ENCODE assay signal across 1 cellular context in genomic region chr6:2973656-2974055, GRCh38.
TF ChIP-seq lines count a peak whose summit lies in the region.

No MANE protein-coding gene starts in this region.

TF ChIP-seq in K562, 482 proteins besides CTCF, POLR2A, EP300 and RAD21 (continued from another document):
- TF ChIP-seq HBP1 (CRISPR knock-in tag; IDR thresholded peaks at IDR 0.05) (no peak), CREB5 (CRISPR knock-in tag; IDR thresholded peaks at IDR 0.05) (no peak), FOXK2 (conservative IDR thresholded peaks at IDR 0.05 in 1 of 2, IDR thresholded peaks at IDR 0.05 in 1 of 2; ENCODE audit: low read depth in 2 of 2) (no peak), ARID1B (IDR thresholded peaks at IDR 0.05) (peak; percentile 41; the same call in 1 of the 2 replicates), PTRF (tag; IDR thresholded peaks at IDR 0.05) (no peak), SMARCA4 (IDR thresholded peaks at IDR 0.05) (peak; percentile 51; the same call in 1 of the 2 replicates), TFAM (CRISPR knock-in tag; conservative IDR thresholded peaks at IDR 0.05) (no peak), JUN (IDR thresholded peaks at IDR 0.05; ENCODE audit: borderline replicate concordance, low read depth, low read length) (no peak), JUN (CRISPR knock-in tag; IDR thresholded peaks at IDR 0.05; ENCODE audit: borderline replicate concordance) (no peak), ELK3 (CRISPR knock-in tag; IDR thresholded peaks at IDR 0.05) (no peak), ZNF282 (CRISPR knock-in tag; IDR thresholded peaks at IDR 0.05) (no peak), ZNF644 (tag; IDR thresholded peaks at IDR 0.05; ENCODE audit: low read depth) (no peak), HIVEP1 (CRISPR knock-in tag; IDR thresholded peaks at IDR 0.05) (no peak), KDM1A (IDR thresholded peaks at IDR 0.05) (peak; percentile 75 to 79), HDAC1 (IDR thresholded peaks at IDR 0.05) (0 out of 4 replicates have a peak, but pooled peaks of 1 of the 2 experiments have one; percentile 42), EGR1 (conservative IDR thresholded peaks at IDR 0.05) (0 out of 2 replicates have a peak, but pooled peaks have one; percentile 24), TFAP4 (CRISPR knock-in tag; IDR thresholded peaks at IDR 0.05; ENCODE audit: borderline replicate concordance) (peak; percentile 50), ZNF324 (CRISPR knock-in tag; IDR thresholded peaks at IDR 0.05) (no peak), TBL1XR1 (IDR thresholded peaks at IDR 0.05; ENCODE audit: low read length in 2 of 2) (peak in 1 of 2 experiments; percentile 12; a peak in 1 of 4 replicates), ZNF695 (CRISPR knock-in tag; IDR thresholded peaks at IDR 0.05) (no peak), BHLHE40 (IDR thresholded peaks at IDR 0.05; ENCODE audit: low read length) (0 out of 2 replicates have a peak, but pooled peaks have one; percentile 44), NFE2 (IDR thresholded peaks at IDR 0.05; ENCODE audit: low read depth) (no peak), TCF3 (CRISPR knock-in tag; IDR thresholded peaks at IDR 0.05) (peak; percentile 54), SRSF7 (optimal IDR thresholded peaks at IDR 0.05; ENCODE audit: low read depth, low read length) (no peak), CREB1 (IDR thresholded peaks at IDR 0.05) (no peak; the same call in 1 of the 2 replicates), CREB1 (CRISPR knock-in tag; IDR thresholded peaks at IDR 0.05) (no peak), STAT6 (CRISPR knock-in tag; IDR thresholded peaks at IDR 0.05) (no peak), ARID3A (IDR thresholded peaks at IDR 0.05; ENCODE audit: borderline replicate concordance, low read depth, low read length) (no peak), STAT5A (IDR thresholded peaks at IDR 0.05; ENCODE audit: borderline replicate concordance, low read length) (no peak), RUNX1 (IDR thresholded peaks at IDR 0.05; ENCODE audit: low read depth) (peak; percentile 82; the same call in 1 of the 2 replicates), PURB (CRISPR knock-in tag; IDR thresholded peaks at IDR 0.05; ENCODE audit: low read depth) (no peak), CREM (IDR thresholded peaks at IDR 0.05; ENCODE audit: low read depth) (peak; percentile 54; the same call in 1 of the 2 replicates), ZKSCAN1 (IDR thresholded peaks at IDR 0.05; ENCODE audit: low read depth, low read length) (peak; percentile 50; the same call in 1 of the 2 replicates), SRF (CRISPR knock-in tag; IDR thresholded peaks at IDR 0.05) (no peak), NR2C2 (CRISPR knock-in tag; IDR thresholded peaks at IDR 0.05) (no peak), NR2C2 (tag; IDR thresholded peaks at IDR 0.05) (no peak), CBFA2T2 (conservative IDR thresholded peaks at IDR 0.05) (peak; percentile 35), SMARCE1 (IDR thresholded peaks at IDR 0.05) (peak; percentile 50; the same call in 1 of the 2 replicates), MIER1 (IDR thresholded peaks at IDR 0.05; ENCODE audit: low read depth) (no peak), XRCC5 (IDR thresholded peaks at IDR 0.05; ENCODE audit: low read depth, low read length) (no peak), MAZ (CRISPR knock-in tag; conservative IDR thresholded peaks at IDR 0.05 in 1 of 2, IDR thresholded peaks at IDR 0.05 in 1 of 2) (0 out of 4 replicates have a peak, but pooled peaks of 1 of the 2 experiments have one; percentile 29)
- TF ChIP-seq, protein P1, sequence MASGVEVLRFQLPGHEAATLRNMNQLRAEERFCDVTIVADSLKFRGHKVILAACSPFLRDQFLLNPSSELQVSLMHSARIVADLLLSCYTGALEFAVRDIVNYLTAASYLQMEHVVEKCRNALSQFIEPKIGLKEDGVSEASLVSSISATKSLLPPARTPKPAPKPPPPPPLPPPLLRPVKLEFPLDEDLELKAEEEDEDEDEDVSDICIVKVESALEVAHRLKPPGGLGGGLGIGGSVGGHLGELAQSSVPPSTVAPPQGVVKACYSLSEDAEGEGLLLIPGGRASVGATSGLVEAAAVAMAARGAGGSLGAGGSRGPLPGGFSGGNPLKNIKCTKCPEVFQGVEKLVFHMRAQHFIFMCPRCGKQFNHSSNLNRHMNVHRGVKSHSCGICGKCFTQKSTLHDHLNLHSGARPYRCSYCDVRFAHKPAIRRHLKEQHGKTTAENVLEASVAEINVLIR (CRISPR knock-in tag; IDR thresholded peaks at IDR 0.05) = 0 out of 2 replicates have a peak, but pooled peaks have one; percentile 23
- TF ChIP-seq, protein P2, sequence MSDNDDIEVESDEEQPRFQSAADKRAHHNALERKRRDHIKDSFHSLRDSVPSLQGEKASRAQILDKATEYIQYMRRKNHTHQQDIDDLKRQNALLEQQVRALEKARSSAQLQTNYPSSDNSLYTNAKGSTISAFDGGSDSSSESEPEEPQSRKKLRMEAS (CRISPR knock-in tag; IDR thresholded peaks at IDR 0.05) = 0 out of 2 replicates have a peak, but pooled peaks have one; percentile 26
- TF ChIP-seq, protein P3, sequence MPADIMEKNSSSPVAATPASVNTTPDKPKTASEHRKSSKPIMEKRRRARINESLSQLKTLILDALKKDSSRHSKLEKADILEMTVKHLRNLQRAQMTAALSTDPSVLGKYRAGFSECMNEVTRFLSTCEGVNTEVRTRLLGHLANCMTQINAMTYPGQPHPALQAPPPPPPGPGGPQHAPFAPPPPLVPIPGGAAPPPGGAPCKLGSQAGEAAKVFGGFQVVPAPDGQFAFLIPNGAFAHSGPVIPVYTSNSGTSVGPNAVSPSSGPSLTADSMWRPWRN (IDR thresholded peaks at IDR 0.05; ENCODE audit: low read depth) = no peak; the same call in 1 of the 2 replicates
- TF ChIP-seq, protein P4, sequence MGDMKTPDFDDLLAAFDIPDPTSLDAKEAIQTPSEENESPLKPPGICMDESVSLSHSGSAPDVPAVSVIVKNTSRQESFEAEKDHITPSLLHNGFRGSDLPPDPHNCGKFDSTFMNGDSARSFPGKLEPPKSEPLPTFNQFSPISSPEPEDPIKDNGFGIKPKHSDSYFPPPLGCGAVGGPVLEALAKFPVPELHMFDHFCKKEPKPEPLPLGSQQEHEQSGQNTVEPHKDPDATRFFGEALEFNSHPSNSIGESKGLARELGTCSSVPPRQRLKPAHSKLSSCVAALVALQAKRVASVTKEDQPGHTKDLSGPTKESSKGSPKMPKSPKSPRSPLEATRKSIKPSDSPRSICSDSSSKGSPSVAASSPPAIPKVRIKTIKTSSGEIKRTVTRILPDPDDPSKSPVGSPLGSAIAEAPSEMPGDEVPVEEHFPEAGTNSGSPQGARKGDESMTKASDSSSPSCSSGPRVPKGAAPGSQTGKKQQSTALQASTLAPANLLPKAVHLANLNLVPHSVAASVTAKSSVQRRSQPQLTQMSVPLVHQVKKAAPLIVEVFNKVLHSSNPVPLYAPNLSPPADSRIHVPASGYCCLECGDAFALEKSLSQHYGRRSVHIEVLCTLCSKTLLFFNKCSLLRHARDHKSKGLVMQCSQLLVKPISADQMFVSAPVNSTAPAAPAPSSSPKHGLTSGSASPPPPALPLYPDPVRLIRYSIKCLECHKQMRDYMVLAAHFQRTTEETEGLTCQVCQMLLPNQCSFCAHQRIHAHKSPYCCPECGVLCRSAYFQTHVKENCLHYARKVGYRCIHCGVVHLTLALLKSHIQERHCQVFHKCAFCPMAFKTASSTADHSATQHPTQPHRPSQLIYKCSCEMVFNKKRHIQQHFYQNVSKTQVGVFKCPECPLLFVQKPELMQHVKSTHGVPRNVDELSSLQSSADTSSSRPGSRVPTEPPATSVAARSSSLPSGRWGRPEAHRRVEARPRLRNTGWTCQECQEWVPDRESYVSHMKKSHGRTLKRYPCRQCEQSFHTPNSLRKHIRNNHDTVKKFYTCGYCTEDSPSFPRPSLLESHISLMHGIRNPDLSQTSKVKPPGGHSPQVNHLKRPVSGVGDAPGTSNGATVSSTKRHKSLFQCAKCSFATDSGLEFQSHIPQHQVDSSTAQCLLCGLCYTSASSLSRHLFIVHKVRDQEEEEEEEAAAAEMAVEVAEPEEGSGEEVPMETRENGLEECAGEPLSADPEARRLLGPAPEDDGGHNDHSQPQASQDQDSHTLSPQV (IDR thresholded peaks at IDR 0.05) = 0 out of 2 replicates have a peak, but pooled peaks have one; percentile 49
- TF ChIP-seq, protein P5, sequence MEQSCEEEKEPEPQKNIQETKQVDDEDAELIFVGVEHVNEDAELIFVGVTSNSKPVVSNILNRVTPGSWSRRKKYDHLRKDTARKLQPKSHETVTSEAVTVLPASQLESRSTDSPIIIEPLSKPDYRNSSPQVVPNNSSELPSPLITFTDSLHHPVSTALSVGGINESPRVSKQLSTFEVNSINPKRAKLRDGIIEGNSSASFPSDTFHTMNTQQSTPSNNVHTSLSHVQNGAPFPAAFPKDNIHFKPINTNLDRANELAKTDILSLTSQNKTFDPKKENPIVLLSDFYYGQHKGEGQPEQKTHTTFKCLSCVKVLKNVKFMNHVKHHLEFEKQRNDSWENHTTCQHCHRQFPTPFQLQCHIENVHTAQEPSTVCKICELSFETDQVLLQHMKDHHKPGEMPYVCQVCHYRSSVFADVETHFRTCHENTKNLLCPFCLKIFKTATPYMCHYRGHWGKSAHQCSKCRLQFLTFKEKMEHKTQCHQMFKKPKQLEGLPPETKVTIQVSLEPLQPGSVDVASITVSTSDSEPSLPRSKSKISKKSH (CRISPR knock-in tag; IDR thresholded peaks at IDR 0.05) = no peak
TF ChIP-seq in K562: peak in this region for 40.
